Comparison of ENCODE assay signal across 17 cellular contexts in the genomic region with DNA sequence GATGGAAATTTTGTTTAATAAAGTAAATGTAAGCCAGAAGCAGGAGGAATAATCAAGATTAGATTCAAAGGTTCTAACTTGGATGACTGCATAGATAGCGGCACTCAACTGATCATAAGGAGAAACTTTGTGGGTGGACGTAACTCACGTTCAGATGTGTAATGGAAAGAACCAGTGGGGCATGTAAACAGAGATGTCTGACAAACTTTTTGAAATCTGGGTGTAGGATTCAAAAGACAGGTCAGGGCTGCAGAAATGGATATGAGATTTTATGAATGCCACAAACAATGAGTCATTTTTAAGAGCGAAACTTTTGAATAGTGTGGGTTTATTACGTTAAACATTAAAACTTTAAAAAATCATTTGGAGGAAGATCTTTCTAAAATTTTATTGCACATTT.
A peak's percentile ranks its signal among the peaks of the same experiment; 100 is the strongest.
DNase-seq lines count a peak whose midpoint lies in the region; ATAC-seq and TF ChIP-seq lines count a peak whose summit lies in the region.
"Had no signal": no experiment of that assay in that cellular context is flagged by ENCODE, and none has a peak within 500 bp of the region (broad histone marks: within the 10 kb centered on the region; RNA-seq: fewer than 3 reads in every experiment).

No MANE protein-coding gene starts in this region.

- H3K36me3 ChIP-seq in PC-3 (ENCODE audit: low read depth, low read length) (no peaks in the 10 kb centered on the region), gastrocnemius medialis (no peaks in the 10 kb centered on the region), esophagus muscularis mucosa (no peaks in the 10 kb centered on the region)

- no TSS peak for BruUV-seq in Calu3 (replicated peaks; lab: Mats Ljungman, UMichigan)
- no TSS peak for BruUV-seq in PC-3 (replicated peaks; lab: Mats Ljungman, UMichigan)

- no peaks in the 10 kb centered on the region for H4K20me1 ChIP-seq in PC-3 (ENCODE audit: low read length)

- POLR2A ChIA-PET in PC-3 (lab: Charles Lee; ENCODE audit: unreplicated experiment), result no interaction called here

- intact Hi-C loops in Calu3 (cut with micrococcal nuclease; ENCODE audit: unreplicated experiment) (no loop called here), PC-3 (cut with micrococcal nuclease) (loop anchor here (10.0 kb wide), 2 partner anchors 67 to 83 kb away; no protein-coding TSS in a partner anchor), gastrocnemius medialis (cut with DNase I; ENCODE audit: low total_unique reads) (no loop called here), esophagus muscularis mucosa (cut with DNase I) (no loop called here)

- peak overlapping the region; percentile 48 for H3K27ac Mint-ChIP-seq in Calu3 (ENCODE audit: unreplicated experiment)
- H3K27ac Mint-ChIP-seq in nephron progenitor cell, result no peak overlapping the region
- H3K27ac Mint-ChIP-seq: CD4-positive, alpha-beta memory T cell; H9 had no signal

- DNase-seq in Calu3, result no peak
- peak; percentile 39 for DNase-seq in LHCN-M2 (ENCODE audit: low read depth)
- peak; percentile 68 for DNase-seq in PC-3
- peak; percentile 21 for DNase-seq in glomerular visceral epithelial cell (ENCODE audit: extremely low spot score)
- DNase-seq in LoVo (ENCODE audit: low spot score), result no peak
- no peak for DNase-seq in nephron progenitor cell
- DNase-seq in gastrocnemius medialis, result no peak
- no peak for DNase-seq in esophagus muscularis mucosa (ENCODE audit: extremely low spot score)
- DNase-seq: AML-193; CD4-positive, alpha-beta memory T cell; DMS53; DND-41; H9 had no signal

- ATAC-seq in PC-3 (peak; percentile 90), gastrocnemius medialis (no peak)
- ATAC-seq: A549 had no signal

- H3K36me3 Mint-ChIP-seq in Calu3 (ENCODE audit: insufficient read depth, unreplicated experiment) (peaks cover 6% of the 10 kb centered on the region), nephron progenitor cell (ENCODE audit: low read depth) (no peaks in the 10 kb centered on the region)
- H3K36me3 Mint-ChIP-seq: CD4-positive, alpha-beta memory T cell had no signal

- no peaks in the 10 kb centered on the region for H3K79me2 ChIP-seq in PC-3 (ENCODE audit: low read length)

- H3K4me1 ChIP-seq in PC-3 (ENCODE audit: insufficient read depth, low read length), result peaks cover 19% of the 10 kb centered on the region
- no peaks in the 10 kb centered on the region for H3K4me1 ChIP-seq in gastrocnemius medialis
- H3K4me1 ChIP-seq in esophagus muscularis mucosa, result no peaks in the 10 kb centered on the region
- H3K4me1 ChIP-seq: A549 had no signal

- CTCF ChIA-PET in Calu3 (lab: Charles Lee), result no interaction called here
- CTCF ChIA-PET in PC-3 (lab: Charles Lee), result no interaction called here

- H3K27me3 Mint-ChIP-seq in Calu3 (ENCODE audit: unreplicated experiment) (no peaks in the 10 kb centered on the region), nephron progenitor cell (ENCODE audit: low read depth, poor library complexity) (peaks cover 3% of the 10 kb centered on the region)
- H3K27me3 Mint-ChIP-seq: CD4-positive, alpha-beta memory T cell had no signal

- H2AFZ ChIP-seq in PC-3 (ENCODE audit: low read length), result peak overlapping the region; percentile 50; the same call in 1 of the 2 replicates

- TF ChIP-seq POLR2A in gastrocnemius medialis (IDR thresholded peaks at IDR 0.05) (no peak), esophagus muscularis mucosa (IDR thresholded peaks at IDR 0.05; ENCODE audit: low read depth) (no peak)

- H3K27me3 ChIP-seq in PC-3 (ENCODE audit: low read length) (no peaks in the 10 kb centered on the region), gastrocnemius medialis (no peaks in the 10 kb centered on the region), esophagus muscularis mucosa (no peaks in the 10 kb centered on the region)

- H3K9ac ChIP-seq in PC-3 (ENCODE audit: low read length), result peak overlapping the region; percentile 43

- TF ChIP-seq EP300 in esophagus muscularis mucosa (IDR thresholded peaks at IDR 0.05), result no peak

- H3K4me3 Mint-ChIP-seq in Calu3 (ENCODE audit: low read depth, unreplicated experiment), result no peak overlapping the region
- H3K4me3 Mint-ChIP-seq in nephron progenitor cell, result no peak overlapping the region
- H3K4me3 Mint-ChIP-seq: CD4-positive, alpha-beta memory T cell; H9 had no signal

- H3F3A ChIP-seq in PC-3 (ENCODE audit: low read length, unreplicated experiment), result peaks cover 3% of the 10 kb centered on the region

- H3K9me3 ChIP-seq in PC-3 (ENCODE audit: low read length) (no peaks in the 10 kb centered on the region), gastrocnemius medialis (no peaks in the 10 kb centered on the region), esophagus muscularis mucosa (no peaks in the 10 kb centered on the region)
- H3K9me3 ChIP-seq: A549 had no signal

- H3K4me2 ChIP-seq in PC-3 (ENCODE audit: low read length), result peak overlapping the region; percentile 70
- H3K4me2 ChIP-seq: A549 had no signal

- H3K4me3 ChIP-seq in PC-3 (ENCODE audit: low read length), result peak overlapping the region; percentile 32; the same call in 1 of the 2 replicates
- H3K4me3 ChIP-seq in gastrocnemius medialis, result no peak overlapping the region
- H3K4me3 ChIP-seq in esophagus muscularis mucosa, result no peak overlapping the region
- H3K4me3 ChIP-seq: A549 had no signal

- TF ChIP-seq CTCF in Calu3 (IDR thresholded peaks at IDR 0.05; ENCODE audit: unreplicated experiment) (no peak), PC-3 (conservative IDR thresholded peaks at IDR 0.05; ENCODE audit: low read depth, low read length) (no peak), nephron progenitor cell (IDR thresholded peaks at IDR 0.05) (no peak), gastrocnemius medialis (IDR thresholded peaks at IDR 0.05 in 4 of 5, conservative IDR thresholded peaks at IDR 0.05 in 1 of 5) (no peak), esophagus muscularis mucosa (IDR thresholded peaks at IDR 0.05) (no peak)

- peaks cover 26% of the 10 kb centered on the region for H3K4me1 Mint-ChIP-seq in Calu3 (ENCODE audit: low read depth, unreplicated experiment)
- peaks cover 17% of the 10 kb centered on the region for H3K4me1 Mint-ChIP-seq in nephron progenitor cell
- H3K4me1 Mint-ChIP-seq: CD4-positive, alpha-beta memory T cell had no signal

- in situ Hi-C loops in gastrocnemius medialis (cut with MboI; ENCODE audit: low sequenced_read_pairs in 4 of 4), result no loop called here

- 80% methylated on average over 5 of the region's 5 CpGs for WGBS in esophagus muscularis mucosa

- H3K9me3 Mint-ChIP-seq in Calu3 (ENCODE audit: low read depth, unreplicated experiment), result peaks cover 6% of the 10 kb centered on the region
- H3K9me3 Mint-ChIP-seq in nephron progenitor cell, result no peaks in the 10 kb centered on the region
- H3K9me3 Mint-ChIP-seq: H9 had no signal

- no peaks in the 10 kb centered on the region for H3K9me2 ChIP-seq in PC-3 (replicated peaks; ENCODE audit: low read length)

- H3K27ac ChIP-seq in PC-3 (ENCODE audit: low read length) (peak overlapping the region; percentile 92), gastrocnemius medialis (no peak overlapping the region), esophagus muscularis mucosa (replicated peaks in 1 of 4) (no peak overlapping the region)
- H3K27ac ChIP-seq: 22Rv1, A549, C4-2B, HL-60 had no signal

Comparison
In these comparisons a context has a peak if more than half of its experiments do, and no peak if none do; other contexts are left out.
1. DNase-seq: peak in LHCN-M2 (single experiment), PC-3 (single experiment) and glomerular visceral epithelial cell (single experiment); none in Calu3 (single experiment), LoVo (single experiment), nephron progenitor cell (single experiment), gastrocnemius medialis (0 of 2) and esophagus muscularis mucosa (single experiment).